ENCODE assay signal across 17 cellular contexts in the genomic region with DNA sequence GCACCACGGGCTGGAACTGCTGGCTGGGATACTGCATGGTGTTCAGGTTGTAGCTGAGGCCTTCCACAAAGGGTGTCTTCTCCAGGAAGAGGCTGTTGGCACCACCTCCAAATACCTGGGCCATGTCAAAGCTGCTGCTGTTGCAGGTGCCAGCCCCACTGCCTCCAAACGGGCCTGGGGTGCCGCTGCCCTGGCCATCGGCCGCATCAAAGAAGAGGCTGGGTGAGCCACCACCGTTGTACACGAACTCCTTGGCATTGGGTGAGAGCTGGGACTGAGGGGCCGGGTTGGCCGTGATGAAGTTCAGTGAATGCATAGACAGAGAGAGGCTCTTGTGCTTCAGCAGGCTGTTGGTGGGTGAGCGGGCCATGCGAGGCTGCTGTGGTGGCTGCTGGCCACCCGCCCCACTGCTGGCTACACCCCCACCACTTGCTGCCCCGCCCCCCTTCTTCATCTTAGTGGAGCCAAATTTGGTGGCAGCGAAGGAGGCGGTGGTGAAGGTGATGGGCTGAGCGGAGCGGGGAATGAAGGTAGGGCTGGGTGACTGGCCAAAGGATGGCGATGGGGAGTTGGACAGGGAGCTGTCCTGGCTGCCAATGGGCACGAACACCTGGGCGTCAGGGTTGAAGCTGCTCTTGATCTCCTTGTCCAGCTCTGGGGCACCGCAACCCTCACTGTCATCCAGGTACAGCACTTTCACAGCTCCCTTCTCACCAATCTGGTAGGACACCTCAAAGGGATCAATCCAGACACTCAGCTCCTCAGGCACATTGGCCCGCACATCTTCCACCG. TPM values are rescaled to one million over a fixed set of nuclear protein-coding genes. Genes with fewer than 3 reads are reported as not detected.
DNase-seq lines count a peak whose midpoint lies in the region; ATAC-seq and TF ChIP-seq lines count a peak whose summit lies in the region.
"Had no signal": no experiment of that assay in that cellular context is flagged by ENCODE, and none has a peak within 500 bp of the region (broad histone marks: within the 10 kb centered on the region; RNA-seq: fewer than 3 reads in every experiment).

No MANE protein-coding gene starts in this region.

- intact Hi-C loops in esophagus muscularis mucosa (cut with DNase I) = no loop called here
- intact Hi-C loops in gastrocnemius medialis (cut with DNase I; ENCODE audit: low total_unique reads) = no loop called here

- ATAC-seq in T-cell (replicated peaks in 1 of 4) (no peak), gastrocnemius medialis (no peak), GM18861 (IDR thresholded peaks at IDR 0.05; ENCODE audit: unreplicated experiment) (no peak)

- TF ChIP-seq CTCF in esophagus muscularis mucosa (IDR thresholded peaks at IDR 0.05) (no peak), gastrocnemius medialis (IDR thresholded peaks at IDR 0.05 in 4 of 5, conservative IDR thresholded peaks at IDR 0.05 in 1 of 5) (no peak)

- H3K4me3 Mint-ChIP-seq in T-helper 1 cell treated with Interleukin-12 subunit alpha and Interleukin-12 subunit beta and Interleukin-4 antibody, amounts not matched to agents 30 μg/mL and 1 μg/mL, for 36 hours = no peak overlapping the region
- peak overlapping the region in 1 of 3 donors; percentile 9 for H3K4me3 Mint-ChIP-seq in T-cell
- H3K4me3 Mint-ChIP-seq: B cell, naive B cell had no signal

- TF ChIP-seq POLR2A in esophagus muscularis mucosa (IDR thresholded peaks at IDR 0.05; ENCODE audit: low read depth) = no peak
- no peak for TF ChIP-seq POLR2A in gastrocnemius medialis (IDR thresholded peaks at IDR 0.05)

- H3K36me3 ChIP-seq in esophagus muscularis mucosa (peaks cover 49 to 83% (median 76%) of the 10 kb centered on the region in 4 donors), gastrocnemius medialis (peaks cover 0 to 43% of the 10 kb centered on the region in 2 donors)

- H3K36me3 Mint-ChIP-seq in T-helper 1 cell treated with Interleukin-12 subunit alpha and Interleukin-12 subunit beta and Interleukin-4 antibody, amounts not matched to agents 30 μg/mL and 1 μg/mL, for 36 hours (ENCODE audit: low read depth) = peaks cover 24% of the 10 kb centered on the region
- H3K36me3 Mint-ChIP-seq in T-cell = peaks cover 19% of the 10 kb centered on the region

- no peaks in the 10 kb centered on the region for H3K9me3 Mint-ChIP-seq in T-helper 1 cell treated with Interleukin-12 subunit alpha and Interleukin-12 subunit beta and Interleukin-4 antibody, amounts not matched to agents 30 μg/mL and 1 μg/mL, for 36 hours
- H3K9me3 Mint-ChIP-seq in T-cell = no peaks in the 10 kb centered on the region
- H3K9me3 Mint-ChIP-seq: activated T-helper 2 cell treated with anti-CD3 and anti-CD28 coated beads, Interferon-gamma antibody, Interleukin-2, Interleukin-4, amounts not matched to agents 10 μg/mL and 5 μg/mL and 100 μg/mL, durations not matched to agents 14 hours and 24 hours and 36 hours; naive B cell had no signal

- H3K27ac ChIP-seq in esophagus muscularis mucosa (replicated peaks in 1 of 4) (peak overlapping the region; percentile 31 to 63 (median 50)), gastrocnemius medialis (peak overlapping the region; percentile 92 to 100 (median 99))
- H3K27ac ChIP-seq: 22Rv1 had no signal

- in situ Hi-C loops in gastrocnemius medialis (cut with MboI; ENCODE audit: low sequenced_read_pairs in 4 of 4) = no loop called here

- no peaks in the 10 kb centered on the region for H3K27me3 ChIP-seq in esophagus muscularis mucosa
- no peaks in the 10 kb centered on the region for H3K27me3 ChIP-seq in gastrocnemius medialis

- no peaks in the 10 kb centered on the region for H3K27me3 Mint-ChIP-seq in T-helper 1 cell treated with Interleukin-12 subunit alpha and Interleukin-12 subunit beta and Interleukin-4 antibody, amounts not matched to agents 30 μg/mL and 1 μg/mL, for 36 hours (ENCODE audit: low read depth)
- no peaks in the 10 kb centered on the region for H3K27me3 Mint-ChIP-seq in T-cell
- H3K27me3 Mint-ChIP-seq: B cell, naive B cell had no signal

- DNase-seq in T-helper 1 cell (no peak), T-cell (no peak), esophagus muscularis mucosa (ENCODE audit: extremely low spot score) (no peak), gastrocnemius medialis (no peak), NCI-H2107 (lab: John Stamatoyannopoulos, UW) (no peak), hepatic stellate cell (ENCODE audit: low spot score) (no peak)
- DNase-seq: central memory CD4-positive, alpha-beta T cell; effector memory CD4-positive, alpha-beta T cell; GOT3; naive B cell; NCI-H1436; NCI-H526 treated with DMSO at 0.1 percent for 48 hours had no signal

- H3K4me1 ChIP-seq in esophagus muscularis mucosa = peaks cover 69 to 95% (median 94%) of the 10 kb centered on the region in 4 donors
- H3K4me1 ChIP-seq in gastrocnemius medialis = peaks cover 76 to 84% of the 10 kb centered on the region in 2 donors

- POLR2A ChIA-PET in T-cell (lab: Charles Lee) = interaction anchor here in 1 of 2 donors (1.6 kb wide), 1 partner anchor 10 kb away, joined by 6 read pairs; the partner anchor contains the start of gene TOB2

- no peak overlapping the region for H3K4me3 ChIP-seq in esophagus muscularis mucosa
- H3K4me3 ChIP-seq in gastrocnemius medialis = peak overlapping the region in 1 of 4 donors; percentile 22

- CTCF ChIA-PET in T-cell (lab: Charles Lee) = no interaction called here

- H3K27ac Mint-ChIP-seq in T-helper 1 cell treated with Interleukin-12 subunit alpha and Interleukin-12 subunit beta and Interleukin-4 antibody, amounts not matched to agents 30 μg/mL and 1 μg/mL, for 36 hours = peak overlapping the region; percentile 45
- peak overlapping the region; percentile 3 to 22 for H3K27ac Mint-ChIP-seq in T-cell
- H3K27ac Mint-ChIP-seq: activated T-helper 2 cell treated with anti-CD3 and anti-CD28 coated beads, Interferon-gamma antibody, Interleukin-2, Interleukin-4, amounts not matched to agents 10 μg/mL and 5 μg/mL and 100 μg/mL, durations not matched to agents 14 hours and 24 hours and 36 hours had no signal

- H3K4me1 Mint-ChIP-seq in T-helper 1 cell treated with Interleukin-12 subunit alpha and Interleukin-12 subunit beta and Interleukin-4 antibody, amounts not matched to agents 30 μg/mL and 1 μg/mL, for 36 hours (ENCODE audit: low read depth) = no peaks in the 10 kb centered on the region
- peaks cover 7 to 21% (median 7%) of the 10 kb centered on the region in 3 donors for H3K4me1 Mint-ChIP-seq in T-cell

- 81% methylated on average over 23 of the region's 23 CpGs for WGBS in esophagus muscularis mucosa

- no peaks in the 10 kb centered on the region for H3K9me3 ChIP-seq in esophagus muscularis mucosa
- no peaks in the 10 kb centered on the region for H3K9me3 ChIP-seq in gastrocnemius medialis

- no peak for TF ChIP-seq EP300 in esophagus muscularis mucosa (IDR thresholded peaks at IDR 0.05)

RNA-seq across cellular contexts. Expression of gene TOB2, which starts 10.1 kb away (rescaled TPM):
- total RNA-seq in T-cell (10 to 100 TPM; 22.2 to 48.6 (median 37.9) TPM), esophagus muscularis mucosa (100 to 1,000 TPM in 1 of 4 donors, 10 to 100 TPM in 3; 56.2 to 100 (median 93.0) TPM), gastrocnemius medialis (10 to 100 TPM; 48.1 to 93.6 (median 65.7) TPM)

RNA-seq across cellular contexts. Expression of gene PHF5A, which starts 32.0 kb away (rescaled TPM):
- total RNA-seq in T-cell (10 to 100 TPM; 29.0 to 45.9 (median 38.0) TPM), esophagus muscularis mucosa (10 to 100 TPM; 36.5 to 46.1 (median 42.2) TPM), gastrocnemius medialis (10 to 100 TPM; 33.8 to 43.5 (median 38.9) TPM)

RNA-seq across cellular contexts. Expression of gene ACO2, which starts 32.4 kb away (rescaled TPM):
- 10 to 100 TPM; 72.0 to 82.2 (median 77.0) TPM for total RNA-seq in T-cell
- total RNA-seq in esophagus muscularis mucosa = 100 to 1,000 TPM; 141 to 214 (median 166) TPM
- 100 to 1,000 TPM; 361 to 763 (median 473) TPM for total RNA-seq in gastrocnemius medialis

RNA-seq across cellular contexts. Expression of gene TEF, which starts 54.8 kb away (rescaled TPM):
- total RNA-seq in T-cell = 10 to 100 TPM in 1 of 5 donors, 1 to 10 TPM in 4; 4.1 to 10.8 (median 4.6) TPM
- total RNA-seq in esophagus muscularis mucosa = 10 to 100 TPM; 19.5 to 47.8 (median 36.6) TPM
- total RNA-seq in gastrocnemius medialis = 10 to 100 TPM; 15.6 to 39.8 (median 19.5) TPM
